In genomic region chr12:93060666-93061413, GRCh38 we compare ENCODE assay signal across 9 cellular contexts.
A peak's percentile ranks its signal among the peaks of the same experiment; 100 is the strongest.
DNase-seq lines count a peak whose midpoint lies in the region; ATAC-seq and TF ChIP-seq lines count a peak whose summit lies in the region.
"Had no signal": no experiment of that assay in that cellular context is flagged by ENCODE, and none has a peak within 500 bp of the region (broad histone marks: within the 10 kb centered on the region; RNA-seq: fewer than 3 reads in every experiment).

No MANE protein-coding gene starts in this region.

- no peaks in the 10 kb centered on the region for H4K20me1 ChIP-seq in KMS-11 (ENCODE audit: insufficient read depth)

- no peaks in the 10 kb centered on the region for H3K9me3 ChIP-seq in ectodermal cell (ENCODE audit: control insufficient read depth, low read length)
- H3K9me3 ChIP-seq: body of pancreas had no signal

- ATAC-seq in GM21528 (IDR thresholded peaks at IDR 0.05; ENCODE audit: low FRiP score, unreplicated experiment) = peak; percentile 13
- ATAC-seq in GM19324 (IDR thresholded peaks at IDR 0.05; ENCODE audit: low FRiP score, unreplicated experiment) = no peak
- ATAC-seq: body of pancreas had no signal

- no peak overlapping the region for H3K4me3 Mint-ChIP-seq in activated T-helper 1 cell treated with anti-CD3 and anti-CD28 coated beads, Interleukin-12 subunit alpha, Interleukin-12 subunit beta, Interleukin-2, Interleukin-4 antibody, amounts not matched to agents 30 ng/mL and 10 ng/mL and 1 ng/mL, durations not matched to agents 14 hours and 24 hours and 36 hours

- H3K36me3 Mint-ChIP-seq in activated T-helper 1 cell treated with anti-CD3 and anti-CD28 coated beads, Interleukin-12 subunit alpha, Interleukin-12 subunit beta, Interleukin-2, Interleukin-4 antibody, amounts not matched to agents 30 ng/mL and 10 ng/mL and 1 ng/mL, durations not matched to agents 14 hours and 24 hours and 36 hours (ENCODE audit: low read depth) = no peaks in the 10 kb centered on the region

- WGBS in ectodermal cell, 2 experiments = 56 to 63% methylated on average over 8 of the region's 8 CpGs

- H3K4me1 ChIP-seq in KMS-11 (ENCODE audit: low read depth, poor library complexity, severe bottlenecking) = peaks cover 22% of the 10 kb centered on the region
- peaks cover 6% of the 10 kb centered on the region for H3K4me1 ChIP-seq in ectodermal cell (ENCODE audit: control insufficient read depth, insufficient read depth, low read length)
- H3K4me1 ChIP-seq: body of pancreas had no signal

- no peak overlapping the region for H3K4me3 ChIP-seq in KMS-11 (IDR thresholded peaks at IDR 0.05; ENCODE audit: insufficient read depth, low read depth, low read length)
- no peak overlapping the region for H3K4me3 ChIP-seq in ectodermal cell (ENCODE audit: insufficient read depth, low read depth, low read length)
- H3K4me3 ChIP-seq in retinal pigment epithelial cell (ENCODE audit: low read length) = no peak overlapping the region
- H3K4me3 ChIP-seq: body of pancreas had no signal

- H3K36me3 ChIP-seq in KMS-11 (ENCODE audit: insufficient read depth) (no peaks in the 10 kb centered on the region), ectodermal cell (ENCODE audit: control insufficient read depth, insufficient read depth, low read length) (no peaks in the 10 kb centered on the region)

- H3K4me1 Mint-ChIP-seq in activated T-helper 1 cell treated with anti-CD3 and anti-CD28 coated beads, Interleukin-12 subunit alpha, Interleukin-12 subunit beta, Interleukin-2, Interleukin-4 antibody, amounts not matched to agents 30 ng/mL and 10 ng/mL and 1 ng/mL, durations not matched to agents 14 hours and 24 hours and 36 hours (ENCODE audit: low read depth) = peaks cover 9% of the 10 kb centered on the region

- H3K27ac ChIP-seq in KMS-11 = no peak overlapping the region
- H3K27ac ChIP-seq in ectodermal cell (ENCODE audit: insufficient read depth, low read depth, low read length, poor library complexity, severe bottlenecking) = peak overlapping the region; percentile 4
- H3K27ac ChIP-seq: body of pancreas had no signal

- TF ChIP-seq CTCF in KMS-11 (conservative IDR thresholded peaks at IDR 0.05; ENCODE audit: low read depth, low read length) = no peak
- peak; percentile 18 for TF ChIP-seq CTCF in retinal pigment epithelial cell (conservative IDR thresholded peaks at IDR 0.05; ENCODE audit: low read depth, low read length)

- DNase-seq in DMS 273 treated with DMSO at 0.1 percent for 48 hours (lab: John Stamatoyannopoulos, UW) = peak; percentile 14
- DNase-seq in retinal pigment epithelial cell (ENCODE audit: low read depth) = no peak
- no peak for DNase-seq in SIG-M5 (lab: John Stamatoyannopoulos, UW)
- no peak for DNase-seq in activated T-helper 1 cell treated with anti-CD3 and anti-CD28 coated beads, Interleukin-12 subunit alpha, Interleukin-12 subunit beta, Interleukin-2, Interleukin-4 antibody, amounts not matched to agents 30 ng/mL and 10 ng/mL and 1 ng/mL, durations not matched to agents 14 hours and 24 hours and 36 hours (ENCODE audit: low spot score)

- intact Hi-C loops in activated T-helper 1 cell treated with anti-CD3 and anti-CD28 coated beads, Interleukin-12 subunit alpha, Interleukin-12 subunit beta, Interleukin-2, Interleukin-4 antibody, amounts not matched to agents 30 ng/mL and 10 ng/mL and 1 ng/mL, durations not matched to agents 14 hours and 24 hours and 36 hours (cut with micrococcal nuclease) = no loop called here

- H3K27me3 Mint-ChIP-seq in activated T-helper 1 cell treated with anti-CD3 and anti-CD28 coated beads, Interleukin-12 subunit alpha, Interleukin-12 subunit beta, Interleukin-2, Interleukin-4 antibody, amounts not matched to agents 30 ng/mL and 10 ng/mL and 1 ng/mL, durations not matched to agents 14 hours and 24 hours and 36 hours (ENCODE audit: insufficient read depth) = peaks cover 6% of the 10 kb centered on the region

- peak overlapping the region; percentile 55 for H3K4me2 ChIP-seq in KMS-11

- H3K27me3 ChIP-seq in KMS-11 (ENCODE audit: insufficient read depth, low read depth) = peaks cover 9% of the 10 kb centered on the region
- H3K27me3 ChIP-seq in ectodermal cell (ENCODE audit: control insufficient read depth, insufficient read depth, low read length, poor library complexity, severe bottlenecking) = no peaks in the 10 kb centered on the region
- H3K27me3 ChIP-seq: body of pancreas had no signal

- no peak overlapping the region for H3K9ac ChIP-seq in KMS-11

- no peaks in the 10 kb centered on the region for H3K9me3 Mint-ChIP-seq in activated T-helper 1 cell treated with anti-CD3 and anti-CD28 coated beads, Interleukin-12 subunit alpha, Interleukin-12 subunit beta, Interleukin-2, Interleukin-4 antibody, amounts not matched to agents 30 ng/mL and 10 ng/mL and 1 ng/mL, durations not matched to agents 14 hours and 24 hours and 36 hours

- no peak overlapping the region for H3K27ac Mint-ChIP-seq in activated T-helper 1 cell treated with anti-CD3 and anti-CD28 coated beads, Interleukin-12 subunit alpha, Interleukin-12 subunit beta, Interleukin-2, Interleukin-4 antibody, amounts not matched to agents 30 ng/mL and 10 ng/mL and 1 ng/mL, durations not matched to agents 14 hours and 24 hours and 36 hours

- H3K79me2 ChIP-seq in KMS-11 (ENCODE audit: insufficient read depth, low read depth) = no peaks in the 10 kb centered on the region

- H2AFZ ChIP-seq in KMS-11 (ENCODE audit: low read depth) = no peak overlapping the region
